ENCODE assay signal across 1 cellular context in genomic region chr16:740764-741505, GRCh38.
TF ChIP-seq lines count a peak whose summit lies in the region.

TSS of gene CIAO3 (minus strand) at chr16:740997. CDS start at chr16:740985, 12 bp downstream.

TF ChIP-seq in HepG2, 621 proteins besides CTCF, POLR2A, EP300 and RAD21 (continued from another document and continues in another):
- TF ChIP-seq JUN (CRISPR knock-in tag; IDR thresholded peaks at IDR 0.05): peak; percentile 76
- no peak; the same call in 1 of the 2 replicates for TF ChIP-seq ZNF839 (CRISPR knock-in tag; IDR thresholded peaks at IDR 0.05; ENCODE audit: borderline replicate concordance)
- TF ChIP-seq ZNF878 (CRISPR knock-in tag; IDR thresholded peaks at IDR 0.05): no peak
- peak; percentile 52; the same call in 1 of the 2 replicates for TF ChIP-seq E2F1 (CRISPR knock-in tag; IDR thresholded peaks at IDR 0.05)
- TF ChIP-seq AKAP8 (CRISPR knock-in tag; IDR thresholded peaks at IDR 0.05): peak; percentile 90; the same call in 1 of the 2 replicates
- no peak for TF ChIP-seq RFXANK (CRISPR knock-in tag; IDR thresholded peaks at IDR 0.05)
- TF ChIP-seq BCLAF1 (IDR thresholded peaks at IDR 0.05): no peak
- TF ChIP-seq ZNF44 (CRISPR knock-in tag; IDR thresholded peaks at IDR 0.05): peak; percentile 92; the same call in 1 of the 2 replicates
- TF ChIP-seq HOXA3 (CRISPR knock-in tag; IDR thresholded peaks at IDR 0.05): peak; percentile 96
- TF ChIP-seq NFYC (CRISPR knock-in tag; IDR thresholded peaks at IDR 0.05): peak; percentile 49; the same call in 1 of the 2 replicates
- peak; percentile 46 for TF ChIP-seq RXRA (CRISPR knock-in tag; IDR thresholded peaks at IDR 0.05)
- TF ChIP-seq SRSF4 (IDR thresholded peaks at IDR 0.05; ENCODE audit: low read depth, low read length, poor library complexity, severe bottlenecking): no peak
- peak; percentile 66; the same call in 1 of the 2 replicates for TF ChIP-seq ZNF672 (CRISPR knock-in tag; IDR thresholded peaks at IDR 0.05)
- no peak for TF ChIP-seq MTA3 (CRISPR knock-in tag; IDR thresholded peaks at IDR 0.05)
- TF ChIP-seq ZNF281 (CRISPR knock-in tag; IDR thresholded peaks at IDR 0.05; ENCODE audit: borderline replicate concordance): no peak
- no peak for TF ChIP-seq ATRX (CRISPR knock-in tag; IDR thresholded peaks at IDR 0.05; ENCODE audit: borderline replicate concordance)
- 0 out of 2 replicates have a peak, but pooled peaks have one; percentile 68 for TF ChIP-seq ZNF761 (CRISPR knock-in tag; conservative IDR thresholded peaks at IDR 0.05)
- no peak for TF ChIP-seq ZNF740 (CRISPR knock-in tag; IDR thresholded peaks at IDR 0.05)
- TF ChIP-seq CBX2 (IDR thresholded peaks at IDR 0.05; ENCODE audit: low read depth, low read length): no peak
- TF ChIP-seq CBX2 (CRISPR knock-in tag; IDR thresholded peaks at IDR 0.05; ENCODE audit: low read depth): no peak
- peak; percentile 48; the same call in 1 of the 2 replicates for TF ChIP-seq PCBP1 (IDR thresholded peaks at IDR 0.05; ENCODE audit: borderline replicate concordance, low read depth, low read length)
- no peak for TF ChIP-seq HNRNPH1 (optimal IDR thresholded peaks at IDR 0.05; ENCODE audit: low read depth, low read length)
- TF ChIP-seq HNRNPK (IDR thresholded peaks at IDR 0.05; ENCODE audit: low read depth, low read length, poor library complexity, severe bottlenecking): peak; percentile 66
- TF ChIP-seq ZNF75D (CRISPR knock-in tag; IDR thresholded peaks at IDR 0.05; ENCODE audit: borderline replicate concordance): no peak
- TF ChIP-seq NFKB2 (CRISPR knock-in tag; IDR thresholded peaks at IDR 0.05; ENCODE audit: borderline replicate concordance): peak; percentile 50; the same call in 1 of the 2 replicates
- no peak for TF ChIP-seq NFIB (CRISPR knock-in tag; IDR thresholded peaks at IDR 0.05; ENCODE audit: borderline replicate concordance)
- no peak for TF ChIP-seq ONECUT2 (CRISPR knock-in tag; IDR thresholded peaks at IDR 0.05)
- TF ChIP-seq ZNF577 (CRISPR knock-in tag; IDR thresholded peaks at IDR 0.05; ENCODE audit: borderline replicate concordance, low read depth): no peak
- TF ChIP-seq ZSCAN21 (CRISPR knock-in tag; IDR thresholded peaks at IDR 0.05; ENCODE audit: borderline replicate concordance): peak; percentile 78; the same call in 1 of the 2 replicates
- TF ChIP-seq TFDP1 (CRISPR knock-in tag; IDR thresholded peaks at IDR 0.05; ENCODE audit: borderline replicate concordance): peak; percentile 79; the same call in 1 of the 2 replicates
- TF ChIP-seq ZNF207 (IDR thresholded peaks at IDR 0.05; ENCODE audit: borderline replicate concordance): no peak
- TF ChIP-seq ARID4A (CRISPR knock-in tag; IDR thresholded peaks at IDR 0.05; ENCODE audit: borderline replicate concordance): peak; percentile 97
- peak; percentile 31; the same call in 1 of the 2 replicates for TF ChIP-seq ZNF274 (CRISPR knock-in tag; IDR thresholded peaks at IDR 0.05)
- peak; percentile 78; the same call in 1 of the 2 replicates for TF ChIP-seq ZNF747 (CRISPR knock-in tag; IDR thresholded peaks at IDR 0.05; ENCODE audit: borderline replicate concordance)
- TF ChIP-seq ZNF737 (CRISPR knock-in tag; IDR thresholded peaks at IDR 0.05; ENCODE audit: borderline replicate concordance): no peak
- no peak for TF ChIP-seq ZNF557 (CRISPR knock-in tag; IDR thresholded peaks at IDR 0.05)
- no peak for TF ChIP-seq GLMP (CRISPR knock-in tag; IDR thresholded peaks at IDR 0.05; ENCODE audit: borderline replicate concordance)
- no peak for TF ChIP-seq USF2 (IDR thresholded peaks at IDR 0.05; ENCODE audit: low read depth, low read length)
- no peak; the same call in 1 of the 2 replicates for TF ChIP-seq USF2 (CRISPR knock-in tag; IDR thresholded peaks at IDR 0.05; ENCODE audit: borderline replicate concordance)
- peak; percentile 72 for TF ChIP-seq ZNF607 (CRISPR knock-in tag; IDR thresholded peaks at IDR 0.05; ENCODE audit: borderline replicate concordance)
- TF ChIP-seq ZSCAN30 (CRISPR knock-in tag; IDR thresholded peaks at IDR 0.05): no peak
- no peak for TF ChIP-seq ZNF619 (CRISPR knock-in tag; IDR thresholded peaks at IDR 0.05)
- peak; percentile 82 for TF ChIP-seq MEIS1 (CRISPR knock-in tag; IDR thresholded peaks at IDR 0.05; ENCODE audit: borderline replicate concordance)
- TF ChIP-seq ZFP41 (CRISPR knock-in tag; IDR thresholded peaks at IDR 0.05; ENCODE audit: borderline replicate concordance): no peak
- no peak for TF ChIP-seq ZMYM3 (CRISPR knock-in tag; IDR thresholded peaks at IDR 0.05)
- no peak for TF ChIP-seq ZNF615 (CRISPR knock-in tag; IDR thresholded peaks at IDR 0.05; ENCODE audit: borderline replicate concordance)
- peak; percentile 49; the same call in 1 of the 2 replicates for TF ChIP-seq GATA4 (IDR thresholded peaks at IDR 0.05; ENCODE audit: borderline replicate concordance, low read depth)
- no peak for TF ChIP-seq NR2F6 (IDR thresholded peaks at IDR 0.05)
- peak; percentile 58; the same call in 1 of the 2 replicates for TF ChIP-seq NR2F6 (CRISPR knock-in tag; IDR thresholded peaks at IDR 0.05)
- no peak; the same call in 1 of the 2 replicates for TF ChIP-seq HOXA5 (CRISPR knock-in tag; IDR thresholded peaks at IDR 0.05)
